In the genomic region with DNA sequence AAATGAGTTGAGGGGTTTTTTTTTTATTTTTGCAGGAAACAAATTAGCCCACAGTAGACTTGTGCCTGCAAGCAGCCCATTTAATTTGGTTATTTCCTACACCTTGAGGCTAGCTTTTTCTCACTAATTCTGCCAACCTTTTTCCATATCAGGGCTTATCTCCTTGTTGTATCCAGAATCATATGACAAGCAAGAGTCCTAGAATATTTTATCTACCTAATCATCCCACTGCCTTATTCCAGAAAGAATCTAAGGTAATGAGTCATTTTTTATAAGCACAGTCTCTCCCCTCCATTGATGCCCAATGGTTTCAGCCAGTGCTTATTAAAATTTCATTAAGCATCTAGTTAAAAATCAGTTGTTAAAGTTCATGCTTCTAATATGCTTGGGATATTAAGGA, we compare ENCODE assay signal across 22 cellular contexts.
"Had no signal": no experiment of that assay in that cellular context is flagged by ENCODE, and none has a peak within 500 bp of the region (broad histone marks: within the 10 kb centered on the region; RNA-seq: fewer than 3 reads in every experiment).

No MANE protein-coding gene starts in this region.

- H3K9me3 ChIP-seq: upper lobe of right lung had no signal

- H3K36me3 ChIP-seq: upper lobe of right lung had no signal

- H3K4me3 ChIP-seq: lung, upper lobe of right lung had no signal

- H3K27me3 ChIP-seq: upper lobe of right lung had no signal

- H3K9me3 Mint-ChIP-seq: activated CD4-positive, alpha-beta T cell treated with anti-CD3 and anti-CD28 coated beads, Interleukin-2, amount 10 ng/mL, durations not matched to agents 7 days and 5 days; activated naive CD4-positive, alpha-beta T cell treated with anti-CD3 and anti-CD28 coated beads, Interleukin-2, amount 10 ng/mL, durations not matched to agents 7 days and 5 days; activated naive CD8-positive, alpha-beta T cell treated with anti-CD3 and anti-CD28 coated beads, Interleukin-2, amount 50 U/mL, for 24 hours; activated T-cell treated with anti-CD3 and anti-CD28 coated beads, Interleukin-2, amount 50 U/mL, for 4 hours; effector memory CD8-positive, alpha-beta T cell; mesothelial cell of epicardium; natural killer cell treated with Interleukin-12 subunit alpha and Interleukin-12 subunit beta and Interleukin-15 and Interleukin-18, amount 100 ng/mL, for 72 hours; stimulated activated naive B cell treated with anti-CD40 and anti-IgM and Interleukin-4, amounts not matched to agents 10 μg/mL and 1 μg/mL and 100 μg/mL, for 72 hours had no signal

- H3K36me3 Mint-ChIP-seq: activated naive CD4-positive, alpha-beta T cell treated with anti-CD3 and anti-CD28 coated beads, Interleukin-2, amount 10 ng/mL, durations not matched to agents 7 days and 5 days; mesothelial cell of epicardium; natural killer cell treated with Interleukin-12 subunit alpha and Interleukin-12 subunit beta and Interleukin-15 and Interleukin-18, amount 100 ng/mL, for 72 hours; stimulated activated naive B cell treated with anti-CD40 and anti-IgM and Interleukin-4, amounts not matched to agents 10 μg/mL and 1 μg/mL and 100 μg/mL, for 72 hours had no signal

- ATAC-seq: activated CD4-positive, CD25-positive, alpha-beta regulatory T cell treated with anti-CD3 and anti-CD28 coated beads, Interleukin-2, amount 50 U/mL, for 24 hours; activated CD8-positive, alpha-beta T cell treated with anti-CD3 and anti-CD28 coated beads, Interleukin-2, amount 10 ng/mL, durations not matched to agents 7 days and 5 days; activated naive CD8-positive, alpha-beta T cell treated with anti-CD3 and anti-CD28 coated beads, Interleukin-2, amount 50 U/mL, for 24 hours; activated T-cell treated with anti-CD3 and anti-CD28 coated beads, Interleukin-2, amount 50 U/mL, for 4 hours; effector memory CD8-positive, alpha-beta T cell; left lobe of liver; natural killer cell treated with Interleukin-12 subunit alpha and Interleukin-12 subunit beta and Interleukin-15 and Interleukin-18, amount 100 ng/mL, for 72 hours; stimulated activated naive B cell treated with anti-CD40 and anti-IgM and Interleukin-4, amounts not matched to agents 10 μg/mL and 1 μg/mL and 100 μg/mL, for 72 hours; upper lobe of right lung had no signal

- H3K27me3 Mint-ChIP-seq: activated CD4-positive, alpha-beta T cell treated with anti-CD3 and anti-CD28 coated beads, Interleukin-2, amount 10 ng/mL, durations not matched to agents 7 days and 5 days; activated naive CD4-positive, alpha-beta T cell treated with anti-CD3 and anti-CD28 coated beads, Interleukin-2, amount 10 ng/mL, durations not matched to agents 7 days and 5 days; activated naive CD8-positive, alpha-beta T cell treated with anti-CD3 and anti-CD28 coated beads, Interleukin-2, amount 50 U/mL, for 24 hours; effector memory CD8-positive, alpha-beta T cell; stimulated activated naive B cell treated with anti-CD40 and anti-IgM and Interleukin-4, amounts not matched to agents 10 μg/mL and 1 μg/mL and 100 μg/mL, for 72 hours had no signal

- H3K4me3 Mint-ChIP-seq: activated CD4-positive, alpha-beta T cell treated with anti-CD3 and anti-CD28 coated beads, Interleukin-2, amount 10 ng/mL, durations not matched to agents 7 days and 5 days; activated CD8-positive, alpha-beta T cell treated with anti-CD3 and anti-CD28 coated beads, Interleukin-2, amount 10 ng/mL, durations not matched to agents 7 days and 5 days; activated naive CD4-positive, alpha-beta T cell treated with anti-CD3 and anti-CD28 coated beads, Interleukin-2, amount 10 ng/mL, durations not matched to agents 7 days and 5 days; activated naive CD8-positive, alpha-beta T cell treated with anti-CD3 and anti-CD28 coated beads, Interleukin-2, amount 50 U/mL, for 24 hours; activated T-cell treated with anti-CD3 and anti-CD28 coated beads, Interleukin-2, amount 50 U/mL, for 4 hours; effector memory CD8-positive, alpha-beta T cell; mesothelial cell of epicardium; natural killer cell treated with Interleukin-12 subunit alpha and Interleukin-12 subunit beta and Interleukin-15 and Interleukin-18, amount 100 ng/mL, for 72 hours; stimulated activated naive B cell treated with anti-CD40 and anti-IgM and Interleukin-4, amounts not matched to agents 10 μg/mL and 1 μg/mL and 100 μg/mL, for 72 hours had no signal

- H3K27ac Mint-ChIP-seq: activated CD4-positive, alpha-beta T cell treated with anti-CD3 and anti-CD28 coated beads, Interleukin-2, amount 10 ng/mL, durations not matched to agents 7 days and 5 days; activated CD8-positive, alpha-beta T cell treated with anti-CD3 and anti-CD28 coated beads, Interleukin-2, amount 10 ng/mL, durations not matched to agents 7 days and 5 days; activated naive CD4-positive, alpha-beta T cell treated with anti-CD3 and anti-CD28 coated beads, Interleukin-2, amount 10 ng/mL, durations not matched to agents 7 days and 5 days; activated naive CD8-positive, alpha-beta T cell treated with anti-CD3 and anti-CD28 coated beads, Interleukin-2, amount 50 U/mL, for 24 hours; effector memory CD8-positive, alpha-beta T cell; mesothelial cell of epicardium; natural killer cell treated with Interleukin-12 subunit alpha and Interleukin-12 subunit beta and Interleukin-15 and Interleukin-18, amount 100 ng/mL, for 72 hours; stimulated activated naive B cell treated with anti-CD40 and anti-IgM and Interleukin-4, amounts not matched to agents 10 μg/mL and 1 μg/mL and 100 μg/mL, for 72 hours had no signal

- DNase-seq: activated CD4-positive, alpha-beta T cell treated with anti-CD3 and anti-CD28 coated beads, Interleukin-2, amount 10 ng/mL, durations not matched to agents 7 days and 5 days; activated CD8-positive, alpha-beta T cell treated with anti-CD3 and anti-CD28 coated beads, Interleukin-2, amount 10 ng/mL, durations not matched to agents 7 days and 5 days; activated naive CD4-positive, alpha-beta T cell treated with anti-CD3 and anti-CD28 coated beads, Interleukin-2, amount 10 ng/mL, durations not matched to agents 7 days and 5 days; activated naive CD8-positive, alpha-beta T cell treated with anti-CD3 and anti-CD28 coated beads, Interleukin-2, amount 50 U/mL, for 24 hours; activated T-cell treated with anti-CD3 and anti-CD28 coated beads, Interleukin-2, amount 50 U/mL, for 4 hours; anterior cingulate cortex; effector memory CD8-positive, alpha-beta T cell; foreskin fibroblast; glutamatergic neuron; hypothalamus; islet precursor cell; posterior cingulate gyrus; retina; stimulated activated naive B cell treated with anti-CD40 and anti-IgM and Interleukin-4, amounts not matched to agents 10 μg/mL and 1 μg/mL and 100 μg/mL, for 72 hours; T-helper 1 cell; T1000; upper lobe of right lung had no signal

- H3K4me1 ChIP-seq: upper lobe of right lung had no signal

- H3K27ac ChIP-seq: upper lobe of right lung had no signal

- H3K4me1 Mint-ChIP-seq: activated CD4-positive, alpha-beta T cell treated with anti-CD3 and anti-CD28 coated beads, Interleukin-2, amount 10 ng/mL, durations not matched to agents 7 days and 5 days; activated naive CD4-positive, alpha-beta T cell treated with anti-CD3 and anti-CD28 coated beads, Interleukin-2, amount 10 ng/mL, durations not matched to agents 7 days and 5 days; activated naive CD8-positive, alpha-beta T cell treated with anti-CD3 and anti-CD28 coated beads, Interleukin-2, amount 50 U/mL, for 24 hours; stimulated activated naive B cell treated with anti-CD40 and anti-IgM and Interleukin-4, amounts not matched to agents 10 μg/mL and 1 μg/mL and 100 μg/mL, for 72 hours had no signal
